18 cellular contexts compared by ENCODE assay signal in the genomic region with DNA sequence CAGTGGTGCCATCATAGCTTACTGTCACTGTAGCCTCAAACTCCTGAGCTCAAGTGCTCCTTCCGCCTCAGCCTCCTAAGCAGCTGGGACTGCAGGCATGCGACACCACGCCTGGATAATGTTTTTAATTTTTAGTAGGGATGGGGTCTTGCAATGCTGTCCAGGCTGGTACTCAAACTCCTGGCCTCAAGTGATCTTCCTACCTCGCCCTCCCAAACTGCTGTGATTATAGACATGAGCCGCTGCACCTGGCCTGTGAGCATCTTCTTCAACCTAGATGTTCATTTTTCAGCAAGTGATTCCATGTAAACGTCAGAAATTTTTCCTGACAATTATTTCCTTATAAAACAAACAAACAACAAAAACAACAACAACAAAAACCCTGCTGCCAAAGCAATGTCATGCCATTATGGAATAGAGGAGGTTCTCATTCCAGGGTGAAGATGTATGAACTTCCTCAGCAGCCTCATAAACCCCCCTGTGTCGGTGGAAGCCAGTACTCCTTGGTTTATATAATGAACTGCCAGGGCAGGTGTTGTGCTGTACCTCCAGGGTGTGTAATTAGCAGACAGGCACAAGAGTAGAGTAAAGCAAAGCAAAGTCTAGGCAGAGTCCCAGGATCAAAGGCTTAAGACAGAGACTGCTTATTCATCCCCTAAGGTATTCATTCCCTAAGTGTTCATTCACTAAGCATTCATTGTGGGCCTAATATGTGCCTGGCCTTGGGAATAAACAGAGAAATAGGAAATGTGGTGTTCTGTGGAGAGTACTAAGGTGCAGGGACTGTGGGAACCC. TPM values are rescaled to one million over a fixed set of nuclear protein-coding genes. Genes with fewer than 3 reads are reported as not detected.
A peak's percentile ranks its signal among the peaks of the same experiment; 100 is the strongest.
DNase-seq lines count a peak whose midpoint lies in the region; ATAC-seq and TF ChIP-seq lines count a peak whose summit lies in the region.
"Had no signal": no experiment of that assay in that cellular context is flagged by ENCODE, and none has a peak within 500 bp of the region (broad histone marks: within the 10 kb centered on the region; RNA-seq: fewer than 3 reads in every experiment).

No MANE protein-coding gene starts in this region.

- H3K9me3 ChIP-seq in mucosa of descending colon, result no peaks in the 10 kb centered on the region
- H3K9me3 ChIP-seq: right atrium auricular region, upper lobe of left lung had no signal

- peaks cover 17% of the 10 kb centered on the region for H3K4me1 ChIP-seq in mucosa of descending colon (ENCODE audit: low read depth)

- no peaks in the 10 kb centered on the region for H3K27me3 Mint-ChIP-seq in natural killer cell (ENCODE audit: low read depth in 2 of 2)
- no peaks in the 10 kb centered on the region for H3K27me3 Mint-ChIP-seq in natural killer cell treated with Interleukin-12 subunit alpha and Interleukin-12 subunit beta and Interleukin-15 and Interleukin-18, amount 100 ng/mL, for 72 hours

- peaks cover 47 to 56% of the 10 kb centered on the region in 2 donors for H3K4me1 Mint-ChIP-seq in natural killer cell
- peaks cover 31 to 37% of the 10 kb centered on the region in 2 donors for H3K4me1 Mint-ChIP-seq in natural killer cell treated with Interleukin-12 subunit alpha and Interleukin-12 subunit beta and Interleukin-15 and Interleukin-18, amount 100 ng/mL, for 72 hours (ENCODE audit: low read depth in 2 of 2)

- no peak overlapping the region for H3K4me3 Mint-ChIP-seq in natural killer cell
- H3K4me3 Mint-ChIP-seq in natural killer cell treated with Interleukin-12 subunit alpha and Interleukin-12 subunit beta and Interleukin-15 and Interleukin-18, amount 100 ng/mL, for 72 hours, result no peak overlapping the region
- H3K4me3 Mint-ChIP-seq: H9 had no signal

- H3K27ac Mint-ChIP-seq in natural killer cell, result peak overlapping the region; percentile 10 to 27
- H3K27ac Mint-ChIP-seq in natural killer cell treated with Interleukin-12 subunit alpha and Interleukin-12 subunit beta and Interleukin-15 and Interleukin-18, amount 100 ng/mL, for 72 hours, result peak overlapping the region in 1 of 2 donors; percentile 54
- H3K27ac Mint-ChIP-seq: H9 had no signal

- DNase-seq in natural killer cell (no peak), amniotic epithelial cell (ENCODE audit: low read depth) (peak; percentile 41), mucosa of descending colon (no peak), T-helper 2 cell (no peak)
- DNase-seq in natural killer cell treated with Interleukin-12 subunit alpha and Interleukin-12 subunit beta and Interleukin-15 and Interleukin-18, amount 100 ng/mL, for 72 hours (ENCODE audit: low spot score), result no peak
- DNase-seq: activated CD4-positive, alpha-beta T cell treated with anti-CD3 and anti-CD28 coated beads, Interleukin-2, amount 50 U/mL, for 1 hour; anterior cingulate cortex; cerebellar nuclear complex; effector CD8-positive, alpha-beta T cell; H9; NCI-H1105 treated with DMSO at 0.1 percent for 48 hours; NK-92 treated with Interleukin-12 subunit alpha and Interleukin-12 subunit beta, amount 100 ng/mL, for 24 hours; stimulated activated naive CD8-positive, alpha-beta T cell treated with anti-CD3 and anti-CD28 coated beads, Interleukin-15, Interleukin-2, amounts not matched to agents 100 U/mL and 50 U/mL, for 24 hours; upper lobe of left lung had no signal

- H3K4me3 ChIP-seq in mucosa of descending colon, result no peak overlapping the region
- H3K4me3 ChIP-seq: right atrium auricular region, upper lobe of left lung had no signal

- intact Hi-C loops in natural killer cell (cut with micrococcal nuclease) (no loop called here), mucosa of descending colon (cut with DNase I, micrococcal nuclease) (no loop called here)

- no peaks in the 10 kb centered on the region for H3K36me3 ChIP-seq in mucosa of descending colon (ENCODE audit: low read depth)
- H3K36me3 ChIP-seq: right atrium auricular region, upper lobe of left lung had no signal

- no peaks in the 10 kb centered on the region for H3K36me3 Mint-ChIP-seq in natural killer cell
- no peaks in the 10 kb centered on the region for H3K36me3 Mint-ChIP-seq in natural killer cell treated with Interleukin-12 subunit alpha and Interleukin-12 subunit beta and Interleukin-15 and Interleukin-18, amount 100 ng/mL, for 72 hours

- TF ChIP-seq CTCF in natural killer cell (IDR thresholded peaks at IDR 0.05), result no peak
- no peak for TF ChIP-seq CTCF in mucosa of descending colon (IDR thresholded peaks at IDR 0.05)

- no peak for ATAC-seq in natural killer cell
- no peak for ATAC-seq in natural killer cell treated with Interleukin-12 subunit alpha and Interleukin-12 subunit beta and Interleukin-15 and Interleukin-18, amount 100 ng/mL, for 72 hours
- ATAC-seq in mucosa of descending colon, result peak; percentile 56
- no peak for ATAC-seq in GM21723 (IDR thresholded peaks at IDR 0.05; ENCODE audit: unreplicated experiment)
- ATAC-seq in GM19351 (IDR thresholded peaks at IDR 0.05; ENCODE audit: unreplicated experiment), result no peak
- ATAC-seq in GM18505 (IDR thresholded peaks at IDR 0.05; ENCODE audit: unreplicated experiment), result no peak
- ATAC-seq: stimulated activated naive CD8-positive, alpha-beta T cell treated with anti-CD3 and anti-CD28 coated beads, Interleukin-15, Interleukin-2, amounts not matched to agents 100 U/mL and 50 U/mL, for 24 hours had no signal

- no peaks in the 10 kb centered on the region for H3K9me3 Mint-ChIP-seq in natural killer cell
- H3K9me3 Mint-ChIP-seq in natural killer cell treated with Interleukin-12 subunit alpha and Interleukin-12 subunit beta and Interleukin-15 and Interleukin-18, amount 100 ng/mL, for 72 hours, result no peaks in the 10 kb centered on the region
- H3K9me3 Mint-ChIP-seq: H9 had no signal

- TF ChIP-seq POLR2A in GM18505 (IDR thresholded peaks at IDR 0.05; ENCODE audit: borderline replicate concordance, extremely low read depth, insufficient read depth, insufficient read length), result no peak

RNA-seq across cellular contexts. Expression of gene NR2C2, which starts 44.6 kb away (rescaled TPM):
- 10 to 100 TPM; 70.4 to 94.3 (median 81.6) TPM for total RNA-seq in natural killer cell
- 10 to 100 TPM; 58.3 to 74.3 TPM for total RNA-seq in natural killer cell treated with Interleukin-12 subunit alpha and Interleukin-12 subunit beta and Interleukin-15 and Interleukin-18, amount 100 ng/mL, for 72 hours
- 10 to 100 TPM; 37.6 to 56.6 (median 53.9) TPM for total RNA-seq in mucosa of descending colon
